Comparison of ENCODE assay signal across 10 cellular contexts in genomic region chrX:134161162-134161561, GRCh38.
DNase-seq lines count a peak whose midpoint lies in the region; ATAC-seq and TF ChIP-seq lines count a peak whose summit lies in the region.
"Had no signal": no experiment of that assay in that cellular context is flagged by ENCODE, and none has a peak within 500 bp of the region (broad histone marks: within the 10 kb centered on the region; RNA-seq: fewer than 3 reads in every experiment).

No MANE protein-coding gene starts in this region.

- DNase-seq in naive B cell (no peak), NCI-H187 (lab: John Stamatoyannopoulos, UW) (no peak), head of caudate nucleus (no peak), lower lobe of right lung (no peak)
- DNase-seq: activated CD4-positive, alpha-beta memory T cell treated with anti-CD3 and anti-CD28 coated beads, Interleukin-2, amount 10 ng/mL, durations not matched to agents 7 days and 5 days; NCI-H524; stimulated activated CD4-positive, alpha-beta T cell treated with anti-CD3 and anti-CD28 coated beads, Interleukin-12 subunit alpha, Interleukin-12 subunit beta, amount 100 ng/mL, for 4 hours had no signal

- H3K27ac Mint-ChIP-seq in naive B cell: peak overlapping the region in 5 of 6 donors; percentile 3 to 94 (median 35)
- H3K27ac Mint-ChIP-seq: activated CD4-positive, alpha-beta memory T cell treated with anti-CD3 and anti-CD28 coated beads, Interleukin-2, amount 10 ng/mL, durations not matched to agents 7 days and 5 days had no signal

- no peaks in the 10 kb centered on the region for H3K36me3 ChIP-seq in lower lobe of right lung

- ATAC-seq in GM19035 (IDR thresholded peaks at IDR 0.05; ENCODE audit: unreplicated experiment) (peak; percentile 74), GM21619 (IDR thresholded peaks at IDR 0.05; ENCODE audit: unreplicated experiment) (peak; percentile 87), HG03159 (IDR thresholded peaks at IDR 0.05; ENCODE audit: unreplicated experiment) (peak; percentile 91), naive B cell (ENCODE audit: low read depth in 2 of 2) (peak; percentile 60 to 64), lower lobe of right lung (no peak)

- no peak overlapping the region for H3K4me3 ChIP-seq in lower lobe of right lung

- peaks cover 0 to 18% (median 0%) of the 10 kb centered on the region in 3 donors for H3K27me3 Mint-ChIP-seq in naive B cell
- H3K27me3 Mint-ChIP-seq: activated CD4-positive, alpha-beta memory T cell treated with anti-CD3 and anti-CD28 coated beads, Interleukin-2, amount 10 ng/mL, durations not matched to agents 7 days and 5 days had no signal

- H3K36me3 Mint-ChIP-seq in naive B cell: no peaks in the 10 kb centered on the region

- H3K4me1 Mint-ChIP-seq in naive B cell: peaks cover 4 to 7% (median 7%) of the 10 kb centered on the region in 3 donors

- H3K27ac ChIP-seq in lower lobe of right lung: no peak overlapping the region

- no peaks in the 10 kb centered on the region for H3K9me3 ChIP-seq in lower lobe of right lung

- no peaks in the 10 kb centered on the region for H3K27me3 ChIP-seq in lower lobe of right lung (ENCODE audit: low read depth)

- no peak for TF ChIP-seq CTCF in lower lobe of right lung (IDR thresholded peaks at IDR 0.05)

- H3K4me1 ChIP-seq in lower lobe of right lung: no peaks in the 10 kb centered on the region

- intact Hi-C loops in head of caudate nucleus (cut with DNase I) (no loop called here), lower lobe of right lung (cut with DNase I) (no loop called here)

- no peaks in the 10 kb centered on the region for H3K9me3 Mint-ChIP-seq in naive B cell
- H3K9me3 Mint-ChIP-seq: activated CD4-positive, alpha-beta memory T cell treated with anti-CD3 and anti-CD28 coated beads, Interleukin-2, amount 10 ng/mL, durations not matched to agents 7 days and 5 days had no signal

- H3K4me3 Mint-ChIP-seq in naive B cell: peak overlapping the region in 1 of 8 donors; percentile 40
- H3K4me3 Mint-ChIP-seq: activated CD4-positive, alpha-beta memory T cell treated with anti-CD3 and anti-CD28 coated beads, Interleukin-2, amount 10 ng/mL, durations not matched to agents 7 days and 5 days had no signal

Comparison
In these comparisons a context has a peak if more than half of its experiments do, and no peak if none do; other contexts are left out.
1. ATAC-seq: peak in GM19035 (single experiment), GM21619 (single experiment), HG03159 (single experiment) and naive B cell (2 of 2); none in lower lobe of right lung (0 of 2).